ENCODE assay signal across 10 cellular contexts in genomic region chr5:55634204-55634785, GRCh38.
DNase-seq lines count a peak whose midpoint lies in the region; ATAC-seq and TF ChIP-seq lines count a peak whose summit lies in the region.
"Had no signal": no experiment of that assay in that cellular context is flagged by ENCODE, and none has a peak within 500 bp of the region (broad histone marks: within the 10 kb centered on the region; RNA-seq: fewer than 3 reads in every experiment).

No MANE protein-coding gene starts in this region.

- ATAC-seq in HG02642 (IDR thresholded peaks at IDR 0.05; ENCODE audit: poor library complexity, unreplicated experiment), result no peak
- no peak for ATAC-seq in HG02852 (IDR thresholded peaks at IDR 0.05; ENCODE audit: unreplicated experiment)

- WGBS in esophagus muscularis mucosa, result 55% methylated on average over 1 of the region's 1 CpG

- H3K27me3 ChIP-seq in esophagus muscularis mucosa (no peaks in the 10 kb centered on the region), rectal smooth muscle tissue (ENCODE audit: control insufficient read depth, insufficient read depth, low read length) (no peaks in the 10 kb centered on the region)

- intact Hi-C loops in esophagus muscularis mucosa (cut with DNase I), result no loop called here

- H3K9me3 ChIP-seq in esophagus muscularis mucosa, result no peaks in the 10 kb centered on the region

- TF ChIP-seq CTCF in esophagus muscularis mucosa (IDR thresholded peaks at IDR 0.05), result no peak

- no peak overlapping the region for H3K9ac ChIP-seq in rectal smooth muscle tissue (ENCODE audit: low read length)

- H3K36me3 ChIP-seq in esophagus muscularis mucosa (no peaks in the 10 kb centered on the region), rectal smooth muscle tissue (ENCODE audit: control insufficient read depth, insufficient read depth, low read length) (no peaks in the 10 kb centered on the region)

- H3K27ac ChIP-seq in esophagus muscularis mucosa (replicated peaks in 1 of 4) (peak overlapping the region; percentile 55 to 71 (median 64)), rectal smooth muscle tissue (ENCODE audit: low read depth, low read length) (peak overlapping the region; percentile 78)

- DNase-seq in DMS53 (lab: John Stamatoyannopoulos, UW), result peak; percentile 52
- peak; percentile 40 for DNase-seq in NCI-H69 (lab: John Stamatoyannopoulos, UW)
- DNase-seq in esophagus muscularis mucosa (ENCODE audit: extremely low spot score), result no peak
- no peak for DNase-seq in NCI-H1694 (lab: John Stamatoyannopoulos, UW)
- DNase-seq in ACHN, result no peak
- DNase-seq: caudate nucleus, Karpas-422 had no signal

- H3K4me1 ChIP-seq in esophagus muscularis mucosa (peaks cover 27 to 56% (median 50%) of the 10 kb centered on the region in 4 donors), rectal smooth muscle tissue (ENCODE audit: control insufficient read depth, insufficient read depth, low read length) (peaks cover 42% of the 10 kb centered on the region)

- in situ Hi-C loops in ACHN (cut with HindIII; ENCODE audit: low pct_ligation_motif_present, low pct_unique_long_range_greater_than_20kb, low sequenced_read_pairs), result no loop called here

- no peak for TF ChIP-seq EP300 in esophagus muscularis mucosa (IDR thresholded peaks at IDR 0.05)

- H3K4me3 ChIP-seq in esophagus muscularis mucosa, result peak overlapping the region in 1 of 4 donors; percentile 14
- H3K4me3 ChIP-seq in rectal smooth muscle tissue (ENCODE audit: low read length), result no peak overlapping the region

- TF ChIP-seq POLR2A in esophagus muscularis mucosa (IDR thresholded peaks at IDR 0.05; ENCODE audit: low read depth), result no peak

Comparison
In these comparisons a context has a peak if more than half of its experiments do, and no peak if none do; other contexts are left out.
1. DNase-seq: peak in DMS53 (single experiment) and NCI-H69 (single experiment); none in esophagus muscularis mucosa (single experiment), NCI-H1694 (single experiment) and ACHN (single experiment).